1 cellular context compared by ENCODE assay signal in genomic region chr3:84943379-84943778, GRCh38.
TF ChIP-seq lines count a peak whose summit lies in the region.

No MANE protein-coding gene starts in this region.

TF ChIP-seq in GM23338, 12 proteins besides CTCF, POLR2A, EP300 and RAD21 (continued from another document):
- no peak for TF ChIP-seq ZNF462 (CRISPR knock-in tag; IDR thresholded peaks at IDR 0.05)
- TF ChIP-seq JUNB (IDR thresholded peaks at IDR 0.05; ENCODE audit: unreplicated experiment) = no peak
- no peak for TF ChIP-seq CREB1 (CRISPR knock-in tag; IDR thresholded peaks at IDR 0.05; ENCODE audit: low read depth)
- TF ChIP-seq EZH2 (IDR thresholded peaks at IDR 0.05; ENCODE audit: low read depth, unreplicated experiment) = no peak
- no peak for TF ChIP-seq POLR2AphosphoS5 (IDR thresholded peaks at IDR 0.05; ENCODE audit: low read depth)
- no peak for TF ChIP-seq ZNF331 (CRISPR knock-in tag; IDR thresholded peaks at IDR 0.05; ENCODE audit: low read depth)
- no peak for TF ChIP-seq ZNF114 (CRISPR knock-in tag; IDR thresholded peaks at IDR 0.05)
- TF ChIP-seq NANOG (IDR thresholded peaks at IDR 0.05; ENCODE audit: borderline replicate concordance) = no peak
TF ChIP-seq in GM23338: peak in this region for 0.
